In the genomic region with DNA sequence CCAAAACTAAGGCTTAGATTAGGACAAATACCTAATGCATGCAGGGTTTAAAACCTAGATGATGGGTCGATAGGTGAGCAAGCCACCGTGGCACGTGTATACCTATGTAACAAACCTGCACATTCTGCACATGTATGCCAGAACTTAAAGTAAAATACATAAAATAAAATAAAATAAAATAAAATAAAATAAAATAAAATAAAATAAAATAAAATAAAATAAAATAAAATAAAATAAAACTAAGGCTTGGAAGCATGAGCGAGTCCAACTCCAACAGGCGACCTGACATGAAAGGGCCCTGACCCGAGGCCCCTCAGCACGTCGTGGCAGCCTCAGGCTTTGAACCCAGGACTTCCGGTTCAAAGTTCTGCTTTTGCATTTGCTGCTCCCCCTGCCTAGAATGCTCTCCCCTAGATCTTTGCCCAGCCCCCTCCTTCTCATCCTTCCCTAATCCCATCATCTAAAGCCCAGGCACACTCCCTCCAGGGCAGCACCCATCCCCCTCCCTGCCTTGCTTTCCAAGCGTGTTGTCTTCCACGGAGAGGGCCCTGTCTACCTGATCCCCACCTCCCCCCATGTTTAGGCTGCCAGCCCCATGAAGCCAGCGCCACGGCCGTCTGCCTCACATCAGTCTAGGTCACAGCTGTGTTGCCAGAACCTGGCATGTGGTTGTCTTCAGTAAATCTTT, we compare ENCODE assay signal across 17 cellular contexts.
"Had no signal": no experiment of that assay in that cellular context is flagged by ENCODE, and none has a peak within 500 bp of the region (broad histone marks: within the 10 kb centered on the region; RNA-seq: fewer than 3 reads in every experiment).

No MANE protein-coding gene starts in this region.

- H3K27ac Mint-ChIP-seq: naive thymus-derived CD4-positive, alpha-beta T cell; stimulated activated memory B cell treated with anti-CD40 and anti-IgM and Interleukin-4, amounts not matched to agents 10 μg/mL and 1 μg/mL and 100 μg/mL, for 72 hours; stimulated activated naive CD8-positive, alpha-beta T cell treated with anti-CD3 and anti-CD28 coated beads, Interleukin-15, Interleukin-2, amounts not matched to agents 100 ng/mL and 50 ng/mL, for 24 hours had no signal

- H3K9me3 ChIP-seq: esophagus squamous epithelium, pancreas, prostate gland, right lobe of liver, uterus had no signal

- H3K4me3 Mint-ChIP-seq: naive thymus-derived CD4-positive, alpha-beta T cell; stimulated activated memory B cell treated with anti-CD40 and anti-IgM and Interleukin-4, amounts not matched to agents 10 μg/mL and 1 μg/mL and 100 μg/mL, for 72 hours; stimulated activated naive CD8-positive, alpha-beta T cell treated with anti-CD3 and anti-CD28 coated beads, Interleukin-15, Interleukin-2, amounts not matched to agents 100 ng/mL and 50 ng/mL, for 24 hours had no signal

- H3K4me1 ChIP-seq: esophagus squamous epithelium, heart right ventricle, pancreas, prostate gland, right lobe of liver, tibial artery, upper lobe of left lung, uterus had no signal

- H3K36me3 ChIP-seq: esophagus squamous epithelium, heart right ventricle, pancreas, prostate gland, right lobe of liver, tibial artery, upper lobe of left lung, uterus had no signal

- H3K36me3 Mint-ChIP-seq: stimulated activated memory B cell treated with anti-CD40 and anti-IgM and Interleukin-4, amounts not matched to agents 10 μg/mL and 1 μg/mL and 100 μg/mL, for 72 hours had no signal

- H3K4me1 Mint-ChIP-seq: naive thymus-derived CD4-positive, alpha-beta T cell; stimulated activated memory B cell treated with anti-CD40 and anti-IgM and Interleukin-4, amounts not matched to agents 10 μg/mL and 1 μg/mL and 100 μg/mL, for 72 hours had no signal

- H3K4me3 ChIP-seq: esophagus squamous epithelium, heart right ventricle, pancreas, prostate gland, right lobe of liver, tibial artery, upper lobe of left lung, uterus had no signal

- ATAC-seq: heart right ventricle; naive thymus-derived CD4-positive, alpha-beta T cell; pancreas; right lobe of liver; stimulated activated memory B cell treated with anti-CD40 and anti-IgM and Interleukin-4, amounts not matched to agents 10 μg/mL and 1 μg/mL and 100 μg/mL, for 72 hours had no signal

- H3K27me3 ChIP-seq: right lobe of liver, upper lobe of left lung had no signal

- H3K27ac ChIP-seq: esophagus squamous epithelium, heart right ventricle, pancreas, prostate gland, right lobe of liver, tibial artery, upper lobe of left lung, uterus had no signal

- H3K9me3 Mint-ChIP-seq: stimulated activated naive CD8-positive, alpha-beta T cell treated with anti-CD3 and anti-CD28 coated beads, Interleukin-15, Interleukin-2, amounts not matched to agents 100 ng/mL and 50 ng/mL, for 24 hours had no signal

- DNase-seq: effector memory CD4-positive, alpha-beta T cell; esophagus squamous epithelium; foreskin fibroblast; heart right ventricle; hypothalamus; kidney glomerular epithelial cell; naive thymus-derived CD4-positive, alpha-beta T cell; nucleus accumbens; pancreas; right lobe of liver; stimulated activated CD4-positive, alpha-beta T cell treated with anti-CD3 and anti-CD28 coated beads, Interleukin-4, amount 100 ng/mL, for 24 hours; tibial artery; uterus had no signal
